Comparison of ENCODE assay signal across 24 cellular contexts in the genomic region with DNA sequence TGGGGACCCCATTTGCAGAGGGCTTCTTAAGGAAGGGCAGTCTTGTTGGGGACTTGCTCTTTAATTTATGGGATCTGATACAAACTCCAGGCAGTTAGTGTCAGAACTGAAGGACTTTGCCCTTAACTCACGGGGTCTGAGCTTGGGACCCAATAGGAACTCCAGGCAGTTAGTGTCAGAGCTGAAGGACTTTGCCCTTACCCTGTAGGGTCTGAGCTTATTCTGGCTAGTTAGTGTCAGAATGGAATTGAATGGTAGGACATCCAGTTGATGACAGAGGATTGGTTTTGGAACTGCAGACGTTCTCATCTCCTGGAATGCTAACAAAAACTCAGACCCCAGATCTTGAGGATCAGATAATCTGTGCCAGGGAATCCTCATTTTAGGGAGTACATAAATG.
DNase-seq lines count a peak whose midpoint lies in the region; ATAC-seq, FAIRE-seq and TF ChIP-seq lines count a peak whose summit lies in the region.
"Had no signal": no experiment of that assay in that cellular context is flagged by ENCODE, and none has a peak within 500 bp of the region (broad histone marks: within the 10 kb centered on the region; RNA-seq: fewer than 3 reads in every experiment).

No MANE protein-coding gene starts in this region.

- H2BK20ac ChIP-seq in H1 (ENCODE audit: low read length), result no peak overlapping the region; the same call in 1 of the 2 replicates

- H4K91ac ChIP-seq in H1 (replicated peaks; ENCODE audit: insufficient read length, low read length), result no peak overlapping the region

- H4K5ac ChIP-seq in H1 (ENCODE audit: insufficient read length, low read depth, low read length), result no peak overlapping the region

- no peaks in the 10 kb centered on the region for H3K36me3 Mint-ChIP-seq in CD8-positive, alpha-beta T cell
- H3K36me3 Mint-ChIP-seq: CD14-positive monocyte had no signal

- H3K9me3 Mint-ChIP-seq in CD8-positive, alpha-beta T cell, result no peaks in the 10 kb centered on the region
- H3K9me3 Mint-ChIP-seq: H9 had no signal

- peak overlapping the region; percentile 75 for H3K18ac ChIP-seq in H1 (ENCODE audit: extremely low read depth, low read length)

- H2AFZ ChIP-seq in H1 (ENCODE audit: low read length), result no peak overlapping the region

- TF ChIP-seq CTCF in heart left ventricle (IDR thresholded peaks at IDR 0.05) (no peak), H1 (IDR thresholded peaks at IDR 0.05; ENCODE audit: control extremely low read depth in 1 of 3, insufficient read depth in 1 of 3, low read depth in 1 of 3, low read length in 3 of 3) (no peak), right lobe of liver (IDR thresholded peaks at IDR 0.05) (no peak)
- no peak for TF ChIP-seq CTCF in CD8-positive, alpha-beta T cell (IDR thresholded peaks at IDR 0.05)

- 87 to 100% (median 91%) methylated on average over 2 of the region's 2 CpGs for WGBS in heart left ventricle, 4 donors
- 80% methylated on average over 2 of the region's 2 CpGs; no CpG with 5 or more reads in 1 of the 2 experiments for WGBS in H1 (ENCODE audit: extremely low coverage in 1 of 2, insufficient coverage in 1 of 2, insufficient read length in 1 of 2, insufficient replicate concordance in 2 of 2, low coverage in 1 of 2, low lambda C conversion rate in 2 of 2, missing lambda C conversion rate in 1 of 2), 2 experiments
- WGBS in right lobe of liver (ENCODE audit: insufficient coverage, low coverage, low lambda C conversion rate, missing lambda C conversion rate), result 33% methylated on average over 1 of the region's 2 CpGs
- 6 to 57% (median 20%) methylated on average over 2 of the region's 2 CpGs for WGBS in small intestine, 3 donors

- no peak overlapping the region for H3K23ac ChIP-seq in H1 (ENCODE audit: insufficient read length)

- peak overlapping the region; percentile 95; the same call in 1 of the 2 replicates for H2BK12ac ChIP-seq in H1 (ENCODE audit: low read depth, low read length)

- H3K4me2 ChIP-seq in H1 (ENCODE audit: insufficient read depth in 1 of 2, low read depth in 2 of 2, low read length in 2 of 2), result no peak overlapping the region

- H3K14ac ChIP-seq in H1 (ENCODE audit: insufficient read length), result no peak overlapping the region

- H3K36me3 ChIP-seq in heart left ventricle (no peaks in the 10 kb centered on the region), H1 (ENCODE audit: control insufficient read depth in 2 of 4, insufficient read depth in 4 of 4, low read length in 3 of 4) (no peaks in the 10 kb centered on the region), right lobe of liver (no peaks in the 10 kb centered on the region), small intestine (ENCODE audit: control insufficient read depth in 2 of 2, insufficient read depth in 2 of 2, low read length in 2 of 2) (no peaks in the 10 kb centered on the region)
- no peaks in the 10 kb centered on the region for H3K36me3 ChIP-seq in CD8-positive, alpha-beta T cell (ENCODE audit: insufficient read depth, low read length)
- H3K36me3 ChIP-seq: BE2C, MG63 had no signal

- H3K4me1 ChIP-seq in heart left ventricle (peaks cover 0 to 21% (median 6%) of the 10 kb centered on the region in 12 donors), H1 (replicated peaks in 1 of 4; ENCODE audit: control insufficient read depth in 3 of 4, insufficient read depth in 4 of 4, low read length in 3 of 4) (peaks cover 6 to 24% (median 22%) of the 10 kb centered on the region in 4 experiments), right lobe of liver (peaks cover 0 to 35% (median 14%) of the 10 kb centered on the region in 4 donors), small intestine (ENCODE audit: control insufficient read depth in 2 of 2, insufficient read depth in 1 of 2, low read depth in 1 of 2, low read length in 1 of 2) (peaks cover 8 to 10% of the 10 kb centered on the region in 2 donors)
- H3K4me1 ChIP-seq in CD8-positive, alpha-beta T cell (ENCODE audit: insufficient read depth, low read length), result no peaks in the 10 kb centered on the region
- H3K4me1 ChIP-seq: BE2C had no signal

- H3K23me2 ChIP-seq in H1 (ENCODE audit: low read depth, low read length), result no peaks in the 10 kb centered on the region

- POLR2A ChIA-PET in H1 (lab: Charles Lee; ENCODE audit: partially characterized antibody), result no interaction called here
- POLR2A ChIA-PET in CD8-positive, alpha-beta T cell (lab: Charles Lee), result interaction anchor here (0.7 kb wide), 1 partner anchor 66 kb away, joined by 3 read pairs; no protein-coding TSS in a partner anchor

- H3K27ac Mint-ChIP-seq in CD8-positive, alpha-beta T cell, result no peak overlapping the region
- H3K27ac Mint-ChIP-seq: CD14-positive monocyte, H9 had no signal

- no peak overlapping the region for H4K8ac ChIP-seq in H1 (ENCODE audit: extremely low read depth, insufficient read depth, low read length)

- no peaks in the 10 kb centered on the region for H4K20me1 ChIP-seq in H1 (replicated peaks in 1 of 2; ENCODE audit: control insufficient read depth in 1 of 2, insufficient read depth in 2 of 2, low read length in 2 of 2)

- ATAC-seq in heart left ventricle, result no peak
- no peak for ATAC-seq in Right ventricle myocardium superior (ENCODE audit: poor library complexity)
- peak; percentile 78 to 95 (median 88) for ATAC-seq in right lobe of liver
- ATAC-seq in CD8-positive, alpha-beta T cell, result no peak

- H3K27me3 ChIP-seq in heart left ventricle (no peaks in the 10 kb centered on the region), H1 (replicated peaks in 1 of 4; ENCODE audit: control insufficient read depth in 3 of 4, extremely low read depth in 1 of 4, insufficient read depth in 3 of 4, low read length in 3 of 4) (no peaks in the 10 kb centered on the region), right lobe of liver (no peaks in the 10 kb centered on the region), small intestine (ENCODE audit: control insufficient read depth in 2 of 2, insufficient read depth in 2 of 2, low read length in 2 of 2) (no peaks in the 10 kb centered on the region)
- H3K27me3 ChIP-seq in CD8-positive, alpha-beta T cell (ENCODE audit: insufficient read depth, low read length), result no peaks in the 10 kb centered on the region
- H3K27me3 ChIP-seq: MG63 had no signal

- peak overlapping the region; percentile 62 for H2BK120ac ChIP-seq in H1 (replicated peaks; ENCODE audit: low read depth, low read length)

- H3K79me1 ChIP-seq in H1 (ENCODE audit: low read depth, low read length), result no peaks in the 10 kb centered on the region

- no peak overlapping the region for H2BK15ac ChIP-seq in H1 (ENCODE audit: low read length)

- H3K4ac ChIP-seq in H1 (replicated peaks; ENCODE audit: insufficient read length, low read depth, low read length), result no peak overlapping the region

- peaks cover 2% of the 10 kb centered on the region for H3K27me3 Mint-ChIP-seq in CD8-positive, alpha-beta T cell (ENCODE audit: low read depth)

- CTCF ChIA-PET in H1 (lab: Charles Lee; ENCODE audit: partially characterized antibody), result interaction anchor here (1.4 kb wide), 1 partner anchor 315 kb away, joined by 4 read pairs; no protein-coding TSS in a partner anchor
- CTCF ChIA-PET in CD8-positive, alpha-beta T cell (lab: Charles Lee), result no interaction called here

- H2AK5ac ChIP-seq in H1 (ENCODE audit: low read depth, low read length), result 0 out of 2 replicates have a peak overlapping the region, but pooled peaks have one; percentile 75

- intact Hi-C loops in heart left ventricle (cut with DNase I) (loop anchor here in 1 of 10 donors (5.0 kb wide), 1 partner anchor 312 kb away; no protein-coding TSS in a partner anchor), Right ventricle myocardium superior (cut with DNase I) (no loop called here), right lobe of liver (cut with DNase I) (loop anchor here in 1 of 2 donors (10.0 kb wide), 1 partner anchor 94 kb away; no protein-coding TSS in a partner anchor)
- intact Hi-C loops in CD8-positive, alpha-beta T cell (cut with DNase I, micrococcal nuclease), result no loop called here

- no peak for TF ChIP-seq RAD21 in H1 (IDR thresholded peaks at IDR 0.05 in 1 of 2, conservative IDR thresholded peaks at IDR 0.05 in 1 of 2; ENCODE audit: low read depth in 2 of 2, low read length in 2 of 2)

- no peak overlapping the region for H3K4me3 Mint-ChIP-seq in CD8-positive, alpha-beta T cell
- H3K4me3 Mint-ChIP-seq: CD14-positive monocyte had no signal

- FAIRE-seq in H1 (lab: Jason Lieb, UNC), result no peak
- no peak for FAIRE-seq in small intestine (lab: Jason Lieb, UNC)
- FAIRE-seq: GM19239 had no signal

- H3K27ac ChIP-seq in heart left ventricle (peak overlapping the region in 7 of 12 donors; percentile 0 to 69 (median 43)), H1 (ENCODE audit: low read depth, low read length) (no peak overlapping the region), right lobe of liver (peak overlapping the region; percentile 12 to 50 (median 47)), small intestine (ENCODE audit: low read depth in 1 of 2, low read length in 1 of 2) (no peak overlapping the region)
- H3K27ac ChIP-seq in CD8-positive, alpha-beta T cell (ENCODE audit: low read depth, low read length), result no peak overlapping the region

- TF ChIP-seq EP300 in H1 (IDR thresholded peaks at IDR 0.05; ENCODE audit: borderline replicate concordance in 1 of 2, low read depth in 2 of 2, low read length in 2 of 2), result no peak

- TF ChIP-seq POLR2A in heart left ventricle (IDR thresholded peaks at IDR 0.05) (no peak), H1 (IDR thresholded peaks at IDR 0.05; ENCODE audit: control extremely low read depth in 1 of 2, low read depth in 2 of 2, low read length in 2 of 2) (no peak), right lobe of liver (IDR thresholded peaks at IDR 0.05) (peak; percentile 87)

- no peak overlapping the region for H2BK5ac ChIP-seq in H1 (ENCODE audit: low read depth, low read length)

- H3K4me1 Mint-ChIP-seq in CD8-positive, alpha-beta T cell (ENCODE audit: low read depth), result no peaks in the 10 kb centered on the region

- H3K9me3 ChIP-seq in heart left ventricle, result no peaks in the 10 kb centered on the region
- H3K9me3 ChIP-seq in H1 (ENCODE audit: insufficient read depth in 2 of 2, low read depth in 1 of 2, low read length in 1 of 2), result no peaks in the 10 kb centered on the region
- H3K9me3 ChIP-seq in right lobe of liver, result no peaks in the 10 kb centered on the region
- H3K9me3 ChIP-seq in small intestine (ENCODE audit: control insufficient read depth, low read depth), result no peaks in the 10 kb centered on the region
- no peaks in the 10 kb centered on the region for H3K9me3 ChIP-seq in CD8-positive, alpha-beta T cell (ENCODE audit: low read length)
- H3K9me3 ChIP-seq: BE2C, MG63 had no signal

- no peak overlapping the region for H3K4me3 ChIP-seq in heart left ventricle
- H3K4me3 ChIP-seq in H1 (ENCODE audit: extremely low read depth in 1 of 4, insufficient read depth in 2 of 4, low read depth in 3 of 4, low read length in 4 of 4), result no peak overlapping the region
- peak overlapping the region in 1 of 3 donors; percentile 1 for H3K4me3 ChIP-seq in right lobe of liver
- no peak overlapping the region for H3K4me3 ChIP-seq in small intestine (ENCODE audit: low read depth in 1 of 2, low read length in 2 of 2)
- no peak overlapping the region for H3K4me3 ChIP-seq in CD8-positive, alpha-beta T cell (ENCODE audit: low read depth, low read length)
- H3K4me3 ChIP-seq: MG63 had no signal

- no peak overlapping the region for H3K56ac ChIP-seq in H1 (replicated peaks; ENCODE audit: insufficient read length, low read depth, low read length)

- DNase-seq in heart left ventricle (no peak), Right ventricle myocardium superior (no peak), H1 (ENCODE audit: low read depth in 1 of 2, low spot score in 2 of 2) (no peak), right lobe of liver (peak in 1 of 3 donors; percentile 84), small intestine (peak; percentile 61), germinal center (ENCODE audit: low spot score) (no peak)
- no peak for DNase-seq in CD8-positive, alpha-beta T cell
- DNase-seq in stimulated activated CD4-positive, alpha-beta T cell treated with anti-CD3 and anti-CD28 coated beads, Interleukin-2, amount 100 ng/mL, for 48 hours, result no peak
- DNase-seq: 8988T, ACHN, BE2C, Calu3, H9, IMR-90, KG1, MG63, NCI-H1417, NCI-H1694, NCI-H2029 treated with DMSO at 0.1 percent for 48 hours, NCI-H446 treated with DMSO at 0.1 percent for 48 hours, RPMI8226, SHP77 had no signal

- no peak overlapping the region for H3K9ac ChIP-seq in H1 (replicated peaks in 1 of 4; ENCODE audit: extremely low read depth in 1 of 4, low read depth in 3 of 4, low read length in 3 of 4)

- no peaks in the 10 kb centered on the region for H3K79me2 ChIP-seq in H1 (ENCODE audit: control insufficient read depth in 1 of 2, insufficient read depth in 2 of 2, low read length in 2 of 2)

Comparison
In these comparisons a context has a peak if more than half of its experiments do, and no peak if none do; other contexts are left out.
1. ATAC-seq: peak in right lobe of liver (4 of 4); none in heart left ventricle (0 of 4), Right ventricle myocardium superior (single experiment) and CD8-positive, alpha-beta T cell (single experiment).
2. H3K27ac ChIP-seq: peak in heart left ventricle (7 of 12) and right lobe of liver (3 of 3); none in H1 (single experiment), small intestine (0 of 2) and CD8-positive, alpha-beta T cell (single experiment).